In the genomic region with DNA sequence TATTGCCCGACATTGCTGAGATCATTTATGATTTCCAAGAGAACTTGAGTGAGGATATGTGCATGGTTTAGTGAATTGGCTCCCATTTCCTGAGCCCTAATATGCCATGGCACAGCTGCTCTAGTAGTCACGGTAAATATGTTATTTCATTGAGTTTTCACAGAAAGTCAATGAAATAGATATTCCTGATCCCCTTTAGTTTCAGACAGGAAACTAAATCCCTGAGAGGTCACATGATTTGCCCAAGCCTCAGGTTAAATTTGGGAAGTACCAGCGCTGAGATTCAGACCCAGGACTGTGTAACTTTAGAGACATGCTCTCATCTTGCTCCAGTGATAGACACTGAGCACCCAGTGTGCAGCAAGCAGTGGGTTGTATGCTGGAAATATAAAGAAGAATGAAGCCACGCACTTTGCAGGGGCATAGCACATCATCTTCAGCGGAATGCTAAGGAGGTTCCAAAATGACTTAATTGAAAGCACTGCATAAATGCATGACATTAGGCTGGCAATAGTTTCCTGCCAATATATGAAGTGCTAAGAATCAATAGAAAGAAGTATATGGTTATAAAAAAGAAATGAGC, we compare ENCODE assay signal across 37 cellular contexts.
A peak's percentile ranks its signal among the peaks of the same experiment; 100 is the strongest.
DNase-seq lines count a peak whose midpoint lies in the region; ATAC-seq, FAIRE-seq and TF ChIP-seq lines count a peak whose summit lies in the region.
"Had no signal": no experiment of that assay in that cellular context is flagged by ENCODE, and none has a peak within 500 bp of the region (broad histone marks: within the 10 kb centered on the region; RNA-seq: fewer than 3 reads in every experiment).

No MANE protein-coding gene starts in this region.

- WGBS in K562 (ENCODE audit: insufficient coverage, low coverage, missing lambda C conversion rate), result 74% methylated on average over 5 of the region's 5 CpGs
- WGBS in hepatocyte (ENCODE audit: low lambda C conversion rate, missing lambda C conversion rate), result 96% methylated on average over 5 of the region's 5 CpGs

- peak; percentile 38 to 72 for DNase-seq in SJCRH30
- DNase-seq in K562 (ENCODE audit: extremely low read depth in 1 of 4, low spot score in 3 of 4), result no peak
- no peak for DNase-seq in naive B cell
- peak; percentile 56 for DNase-seq in putamen (ENCODE audit: low spot score)
- no peak for DNase-seq in hepatocyte (ENCODE audit: low spot score)
- no peak for DNase-seq in SIG-M5 treated with dmso at 0.1 percent for 504 hours (lab: John Stamatoyannopoulos, UW; ENCODE audit: unreplicated experiment)
- no peak for DNase-seq in progenitor cell of endocrine pancreas (ENCODE audit: low spot score, unreplicated experiment)
- DNase-seq: 8988T; ACHN; AML-193; C1 segment of cervical spinal cord; Caco-2; Calu3; CD4-positive, alpha-beta memory T cell; CD4-positive, alpha-beta T cell; CD4-positive, CD25-positive, alpha-beta regulatory T cell; CD8-positive, alpha-beta memory T cell; CD8-positive, alpha-beta T cell; COR-L47; DMS 273 treated with DMSO at 0.1 percent for 48 hours; DMS153; DMS53; DMS79; DMS79 treated with DMSO at 0.1 percent for 48 hours; DND-41; EL had no signal

- CTCF ChIA-PET in K562 (lab: Yijun Ruan, JAX; ENCODE audit: low intra/inter-chr PET ratio), result no interaction called here

- H3K9me1 ChIP-seq in K562 (ENCODE audit: control insufficient read depth, insufficient read depth, low read length), result no peaks in the 10 kb centered on the region

- H3K4me3 ChIP-seq in SJCRH30 (no peak overlapping the region; the same call in 1 of the 2 replicates), K562 (no peak overlapping the region), hepatocyte (no peak overlapping the region)
- H3K4me3 ChIP-seq: A549; BLaER1; BLaER1 treated with 17β-estradiol and CSF1 and Interleukin-3, amounts not matched to agents 10 nM and 100 nM had no signal

- no peak overlapping the region for H3K9ac ChIP-seq in K562 (ENCODE audit: insufficient read depth in 1 of 2, low read depth in 2 of 2, low read length in 2 of 2)
- H3K9ac ChIP-seq: BLaER1; BLaER1 treated with 17β-estradiol and CSF1 and Interleukin-3, amounts not matched to agents 10 nM and 100 nM had no signal

- H4K20me1 ChIP-seq in K562 (replicated peaks; ENCODE audit: control insufficient read depth, insufficient read depth, low read length) (no peaks in the 10 kb centered on the region), hepatocyte (ENCODE audit: insufficient read depth, poor library complexity, severe bottlenecking) (no peaks in the 10 kb centered on the region)

- no TSS peak for BruUV-seq in K562 (replicated peaks; lab: Mats Ljungman, UMichigan)

- no peak for TF ChIP-seq POLR2A in K562 (conservative IDR thresholded peaks at IDR 0.05)

- ATAC-seq in K562 (no peak), naive B cell (ENCODE audit: low read depth in 2 of 2) (no peak), HG03432 (IDR thresholded peaks at IDR 0.05; ENCODE audit: unreplicated experiment) (no peak)
- ATAC-seq: A549; CD8-positive, alpha-beta T cell had no signal

- H3K79me2 ChIP-seq in K562 (ENCODE audit: control insufficient read depth, insufficient read depth, low read length) (0 out of 3 replicates have a peak, but pooled peaks cover 4% of the 10 kb centered on the region), hepatocyte (peaks cover 3% of the 10 kb centered on the region)

- H3K9me3 ChIP-seq in SJCRH30 (replicated peaks) (no peaks in the 10 kb centered on the region), K562 (replicated peaks; ENCODE audit: control insufficient read depth, insufficient read depth, low read depth, low read length) (no peaks in the 10 kb centered on the region), hepatocyte (ENCODE audit: low read depth) (no peaks in the 10 kb centered on the region)
- H3K9me3 ChIP-seq: A549, BE2C, BLaER1, Caco-2 had no signal

- peak overlapping the region; percentile 92 for H3K27ac ChIP-seq in SJCRH30
- no peak overlapping the region for H3K27ac ChIP-seq in K562 (ENCODE audit: extremely low read depth, low read depth, low read length)
- no peak overlapping the region for H3K27ac ChIP-seq in hepatocyte
- H3K27ac ChIP-seq: 22Rv1; A549; BLaER1; BLaER1 treated with 17β-estradiol and CSF1 and Interleukin-3, amounts not matched to agents 10 nM and 100 nM; C4-2B had no signal

- FAIRE-seq in K562 (lab: Jason Lieb, UNC), result no peak
- FAIRE-seq: A204.1, A549, D721Med had no signal

- H3K4me1 ChIP-seq in SJCRH30 (peaks cover 21% of the 10 kb centered on the region), K562 (replicated peaks in 1 of 2; ENCODE audit: control insufficient read depth in 2 of 2, insufficient read depth in 2 of 2, low read length in 2 of 2) (no peaks in the 10 kb centered on the region), hepatocyte (ENCODE audit: insufficient read depth) (no peaks in the 10 kb centered on the region)
- H3K4me1 ChIP-seq: BE2C, BLaER1, Caco-2 had no signal

- H3K9me3 Mint-ChIP-seq in naive B cell, result no peaks in the 10 kb centered on the region
- H3K9me3 Mint-ChIP-seq in progenitor cell of endocrine pancreas (ENCODE audit: low read depth), result peaks cover 4% of the 10 kb centered on the region
- H3K9me3 Mint-ChIP-seq: CD14-positive monocyte; CD4-positive, alpha-beta memory T cell; CD4-positive, alpha-beta T cell; CD4-positive, CD25-positive, alpha-beta regulatory T cell; CD8-positive, alpha-beta memory T cell; CD8-positive, alpha-beta T cell had no signal

- no peak for TF ChIP-seq RAD21 in K562 (CRISPR knock-in tag; conservative IDR thresholded peaks at IDR 0.05 in 1 of 2, IDR thresholded peaks at IDR 0.05 in 1 of 2)

- intact Hi-C loops in K562 (cut with micrococcal nuclease), result no loop called here

- H3K27ac Mint-ChIP-seq in naive B cell (peak overlapping the region in 4 of 6 donors; percentile 1 to 58 (median 6)), progenitor cell of endocrine pancreas (no peak overlapping the region)
- H3K27ac Mint-ChIP-seq: B cell; CD4-positive, alpha-beta memory T cell; CD4-positive, alpha-beta T cell; CD4-positive, CD25-positive, alpha-beta regulatory T cell; CD8-positive, alpha-beta T cell had no signal

- no peak overlapping the region for H3K4me3 Mint-ChIP-seq in naive B cell
- no peak overlapping the region for H3K4me3 Mint-ChIP-seq in progenitor cell of endocrine pancreas (ENCODE audit: low read depth)
- H3K4me3 Mint-ChIP-seq: B cell; CD14-positive monocyte; CD4-positive, alpha-beta memory T cell; CD4-positive, alpha-beta T cell; CD4-positive, CD25-positive, alpha-beta regulatory T cell; CD8-positive, alpha-beta memory T cell; CD8-positive, alpha-beta T cell had no signal

- no peaks in the 10 kb centered on the region for H3K27me3 Mint-ChIP-seq in naive B cell
- H3K27me3 Mint-ChIP-seq in progenitor cell of endocrine pancreas, result no peaks in the 10 kb centered on the region
- H3K27me3 Mint-ChIP-seq: B cell; CD4-positive, alpha-beta memory T cell; CD4-positive, alpha-beta T cell; CD4-positive, CD25-positive, alpha-beta regulatory T cell; CD8-positive, alpha-beta memory T cell had no signal

- H3K4me2 ChIP-seq in K562 (ENCODE audit: insufficient read depth, low read length), result no peak overlapping the region
- no peak overlapping the region for H3K4me2 ChIP-seq in hepatocyte
- H3K4me2 ChIP-seq: A549; BLaER1; BLaER1 treated with 17β-estradiol and CSF1 and Interleukin-3, amounts not matched to agents 10 nM and 100 nM had no signal

- H2AFZ ChIP-seq in K562 (ENCODE audit: low read depth, low read length) (no peak overlapping the region), hepatocyte (no peak overlapping the region)

- in situ Hi-C loops in K562 (cut with MboI), result no loop called here

- H3K27me3 ChIP-seq in SJCRH30, result no peaks in the 10 kb centered on the region
- H3K27me3 ChIP-seq in K562 (ENCODE audit: control insufficient read depth in 2 of 2, insufficient read depth in 2 of 2, low read length in 2 of 2), result no peaks in the 10 kb centered on the region
- H3K27me3 ChIP-seq in hepatocyte, result no peaks in the 10 kb centered on the region
- H3K27me3 ChIP-seq: BE2C; BLaER1; BLaER1 treated with 17β-estradiol and CSF1 and Interleukin-3, amounts not matched to agents 10 nM and 100 nM had no signal

- peaks cover 4% of the 10 kb centered on the region for H3K9me2 ChIP-seq in hepatocyte (replicated peaks; ENCODE audit: insufficient read depth)

- POLR2A ChIA-PET in K562 (lab: Yijun Ruan, JAX), result interaction anchor here (0.7 kb wide), 1 partner anchor 332 kb away, joined by 3 read pairs; no protein-coding TSS in a partner anchor

- TF ChIP-seq EP300 in K562 (IDR thresholded peaks at IDR 0.05; ENCODE audit: low read length), result no peak

- H3K4me1 Mint-ChIP-seq in naive B cell (peaks cover 15 to 34% (median 29%) of the 10 kb centered on the region in 3 donors), progenitor cell of endocrine pancreas (ENCODE audit: low read depth) (no peaks in the 10 kb centered on the region)

- no peaks in the 10 kb centered on the region for H3K36me3 Mint-ChIP-seq in naive B cell
- H3K36me3 Mint-ChIP-seq in progenitor cell of endocrine pancreas (ENCODE audit: insufficient read depth), result peaks cover 3% of the 10 kb centered on the region

- TF ChIP-seq CTCF in K562 (IDR thresholded peaks at IDR 0.05 in 2 of 3, conservative IDR thresholded peaks at IDR 0.05 in 1 of 3; ENCODE audit: insufficient read depth in 2 of 3, low read depth in 1 of 3, low read length in 3 of 3) (no peak), hepatocyte (IDR thresholded peaks at IDR 0.05; ENCODE audit: poor library complexity) (no peak), progenitor cell of endocrine pancreas (IDR thresholded peaks at IDR 0.05; ENCODE audit: unreplicated experiment) (no peak)

- H3K36me3 ChIP-seq in SJCRH30, result no peaks in the 10 kb centered on the region
- no peaks in the 10 kb centered on the region for H3K36me3 ChIP-seq in K562 (ENCODE audit: control insufficient read depth, insufficient read depth, low read length)
- H3K36me3 ChIP-seq in hepatocyte (replicated peaks; ENCODE audit: insufficient read depth, low read depth), result no peaks in the 10 kb centered on the region
- H3K36me3 ChIP-seq: BE2C had no signal

TF ChIP-seq in K562, 482 proteins besides CTCF, POLR2A, EP300 and RAD21 (continues in another document):
- TF ChIP-seq, protein P1, sequence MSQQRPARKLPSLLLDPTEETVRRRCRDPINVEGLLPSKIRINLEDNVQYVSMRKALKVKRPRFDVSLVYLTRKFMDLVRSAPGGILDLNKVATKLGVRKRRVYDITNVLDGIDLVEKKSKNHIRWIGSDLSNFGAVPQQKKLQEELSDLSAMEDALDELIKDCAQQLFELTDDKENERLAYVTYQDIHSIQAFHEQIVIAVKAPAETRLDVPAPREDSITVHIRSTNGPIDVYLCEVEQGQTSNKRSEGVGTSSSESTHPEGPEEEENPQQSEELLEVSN (IDR thresholded peaks at IDR 0.05; ENCODE audit: borderline replicate concordance in 1 of 2, extremely low read depth in 1 of 2, insufficient read depth in 1 of 2, insufficient read length in 1 of 2, low read depth in 1 of 2, low read length in 1 of 2, poor library complexity in 1 of 2, severe bottlenecking in 1 of 2), result no peak

Comparison
In these comparisons a context has a peak if more than half of its experiments do, and no peak if none do; other contexts are left out.
1. DNase-seq: peak in SJCRH30 (2 of 2) and putamen (single experiment); none in K562 (0 of 4), naive B cell (single experiment), hepatocyte (single experiment), SIG-M5 treated with dmso at 0.1 percent for 504 hours (single experiment) and progenitor cell of endocrine pancreas (single experiment).